ENCODE assay signal across 1 cellular context in genomic region chr1:16372535-16373340, GRCh38.
TF ChIP-seq lines count a peak whose summit lies in the region.

No MANE protein-coding gene starts in this region.

TF ChIP-seq in WTC11, 78 proteins besides CTCF, POLR2A, EP300 and RAD21 (continued from another document):
- TF ChIP-seq ERG (CRISPR knock-in tag; IDR thresholded peaks at IDR 0.05): no peak
- no peak for TF ChIP-seq ZNF423 (CRISPR knock-in tag; IDR thresholded peaks at IDR 0.05)
- no peak for TF ChIP-seq NFYB (CRISPR knock-in tag; conservative IDR thresholded peaks at IDR 0.05; ENCODE audit: low read depth)
- TF ChIP-seq, protein P1, sequence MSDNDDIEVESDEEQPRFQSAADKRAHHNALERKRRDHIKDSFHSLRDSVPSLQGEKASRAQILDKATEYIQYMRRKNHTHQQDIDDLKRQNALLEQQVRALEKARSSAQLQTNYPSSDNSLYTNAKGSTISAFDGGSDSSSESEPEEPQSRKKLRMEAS (CRISPR knock-in tag; IDR thresholded peaks at IDR 0.05): no peak
